18 cellular contexts compared by ENCODE assay signal in genomic region chrX:124042042-124042441, GRCh38.
DNase-seq lines count a peak whose midpoint lies in the region; ATAC-seq and TF ChIP-seq lines count a peak whose summit lies in the region.
"Had no signal": no experiment of that assay in that cellular context is flagged by ENCODE, and none has a peak within 500 bp of the region (broad histone marks: within the 10 kb centered on the region; RNA-seq: fewer than 3 reads in every experiment).

No MANE protein-coding gene starts in this region.

- TF ChIP-seq EP300 in SK-N-SH (IDR thresholded peaks at IDR 0.05; ENCODE audit: borderline replicate concordance in 1 of 2, low read depth in 1 of 2, low read length in 1 of 2): no peak

- no peak for TF ChIP-seq CTCF in SK-N-SH (IDR thresholded peaks at IDR 0.05)

- H3K9me2 ChIP-seq in SK-N-SH: no peaks in the 10 kb centered on the region

- H3K4me3 ChIP-seq in SK-N-SH (ENCODE audit: low read depth in 2 of 2, low read length in 1 of 2): no peak overlapping the region
- H3K4me3 ChIP-seq in naive thymus-derived CD4-positive, alpha-beta T cell (ENCODE audit: low read length): no peak overlapping the region

- no peak overlapping the region for H3K4me3 Mint-ChIP-seq in activated T-cell treated with anti-CD3 and anti-CD28 coated beads, Interleukin-2, amount 50 U/mL, for 72 hours
- H3K4me3 Mint-ChIP-seq in activated T-helper 1 cell treated with anti-CD3 and anti-CD28 coated beads, Interleukin-12 subunit alpha, Interleukin-12 subunit beta, Interleukin-2, Interleukin-4 antibody, amounts not matched to agents 30 ng/mL and 10 ng/mL and 1 ng/mL, durations not matched to agents 14 hours and 24 hours and 36 hours: no peak overlapping the region
- no peak overlapping the region for H3K4me3 Mint-ChIP-seq in naive thymus-derived CD4-positive, alpha-beta T cell

- ATAC-seq in activated T-cell treated with anti-CD3 and anti-CD28 coated beads, Interleukin-2, amount 50 U/mL, for 72 hours (replicated peaks in 1 of 2): no peak
- no peak for ATAC-seq in naive thymus-derived CD4-positive, alpha-beta T cell
- no peak for ATAC-seq in HG03280 (IDR thresholded peaks at IDR 0.05; ENCODE audit: unreplicated experiment)
- ATAC-seq in HG03139 (IDR thresholded peaks at IDR 0.05; ENCODE audit: unreplicated experiment): no peak
- ATAC-seq: HepG2, Right ventricle myocardium inferior had no signal

- H3K4me2 ChIP-seq in SK-N-SH: no peak overlapping the region

- no peak overlapping the region for H3K27ac ChIP-seq in SK-N-SH (ENCODE audit: low read depth in 2 of 2, low read length in 1 of 2)
- H3K27ac ChIP-seq in naive thymus-derived CD4-positive, alpha-beta T cell (ENCODE audit: low read depth, low read length): no peak overlapping the region
- H3K27ac ChIP-seq: C4-2B had no signal

- H3K4me1 ChIP-seq in SK-N-SH (ENCODE audit: control insufficient read depth in 1 of 2, insufficient read depth in 2 of 2, low read depth in 1 of 2, low read length in 1 of 2): no peaks in the 10 kb centered on the region
- peaks cover 0 to 4% of the 10 kb centered on the region in 2 donors for H3K4me1 ChIP-seq in naive thymus-derived CD4-positive, alpha-beta T cell (ENCODE audit: control insufficient read depth in 2 of 2, insufficient read depth in 2 of 2, low read length in 2 of 2)

- no peaks in the 10 kb centered on the region; the same call in 1 of the 2 replicates for H4K20me1 ChIP-seq in SK-N-SH (ENCODE audit: insufficient read depth)

- peak overlapping the region; percentile 7 for H3K27ac Mint-ChIP-seq in activated T-cell treated with anti-CD3 and anti-CD28 coated beads, Interleukin-2, amount 50 U/mL, for 72 hours
- H3K27ac Mint-ChIP-seq in activated T-helper 1 cell treated with anti-CD3 and anti-CD28 coated beads, Interleukin-12 subunit alpha, Interleukin-12 subunit beta, Interleukin-2, Interleukin-4 antibody, amounts not matched to agents 30 ng/mL and 10 ng/mL and 1 ng/mL, durations not matched to agents 14 hours and 24 hours and 36 hours: peak overlapping the region; percentile 35
- H3K27ac Mint-ChIP-seq in naive thymus-derived CD4-positive, alpha-beta T cell: peak overlapping the region in 6 of 9 donors; percentile 14 to 89 (median 58)

- peaks cover 20% of the 10 kb centered on the region for H3K4me1 Mint-ChIP-seq in activated T-cell treated with anti-CD3 and anti-CD28 coated beads, Interleukin-2, amount 50 U/mL, for 72 hours (ENCODE audit: low read depth)
- peaks cover 14% of the 10 kb centered on the region for H3K4me1 Mint-ChIP-seq in activated T-helper 1 cell treated with anti-CD3 and anti-CD28 coated beads, Interleukin-12 subunit alpha, Interleukin-12 subunit beta, Interleukin-2, Interleukin-4 antibody, amounts not matched to agents 30 ng/mL and 10 ng/mL and 1 ng/mL, durations not matched to agents 14 hours and 24 hours and 36 hours (ENCODE audit: low read depth)
- H3K4me1 Mint-ChIP-seq in naive thymus-derived CD4-positive, alpha-beta T cell: peaks cover under 1 to 50% (median 23%) of the 10 kb centered on the region in 7 donors

- H3K9me3 Mint-ChIP-seq in activated T-cell treated with anti-CD3 and anti-CD28 coated beads, Interleukin-2, amount 50 U/mL, for 72 hours: no peaks in the 10 kb centered on the region
- no peaks in the 10 kb centered on the region for H3K9me3 Mint-ChIP-seq in activated T-helper 1 cell treated with anti-CD3 and anti-CD28 coated beads, Interleukin-12 subunit alpha, Interleukin-12 subunit beta, Interleukin-2, Interleukin-4 antibody, amounts not matched to agents 30 ng/mL and 10 ng/mL and 1 ng/mL, durations not matched to agents 14 hours and 24 hours and 36 hours
- no peaks in the 10 kb centered on the region for H3K9me3 Mint-ChIP-seq in naive thymus-derived CD4-positive, alpha-beta T cell

- DNase-seq in activated T-cell treated with anti-CD3 and anti-CD28 coated beads, Interleukin-2, amount 50 U/mL, for 72 hours: no peak
- no peak for DNase-seq in activated T-cell treated with anti-CD3 and anti-CD28 coated beads for 4 hours
- DNase-seq in SK-N-SH: no peak
- no peak for DNase-seq in activated T-helper 1 cell treated with anti-CD3 and anti-CD28 coated beads, Interleukin-12 subunit alpha, Interleukin-12 subunit beta, Interleukin-2, Interleukin-4 antibody, amounts not matched to agents 30 ng/mL and 10 ng/mL and 1 ng/mL, durations not matched to agents 14 hours and 24 hours and 36 hours (ENCODE audit: low spot score)
- no peak for DNase-seq in naive thymus-derived CD4-positive, alpha-beta T cell
- DNase-seq: DMS79 treated with DMSO at 0.1 percent for 48 hours; KG1; NCI-H1417; NCI-H187; NCI-H2107; NCI-H510A; NCI-H748 treated with DMSO at 0.1 percent for 48 hours; NK-92 treated with Interleukin-12 subunit alpha and Interleukin-12 subunit beta, amount 100 ng/mL, for 24 hours had no signal

- peaks cover 4% of the 10 kb centered on the region for H3F3A ChIP-seq in SK-N-SH (replicated peaks; ENCODE audit: insufficient read depth)

- H3K79me2 ChIP-seq in SK-N-SH (ENCODE audit: insufficient read depth): no peaks in the 10 kb centered on the region; the same call in 1 of the 2 replicates

- H3K36me3 Mint-ChIP-seq in activated T-cell treated with anti-CD3 and anti-CD28 coated beads, Interleukin-2, amount 50 U/mL, for 72 hours (ENCODE audit: insufficient read depth in 2 of 2): peaks cover 2 to 13% of the 10 kb centered on the region in 2 donors
- H3K36me3 Mint-ChIP-seq in activated T-helper 1 cell treated with anti-CD3 and anti-CD28 coated beads, Interleukin-12 subunit alpha, Interleukin-12 subunit beta, Interleukin-2, Interleukin-4 antibody, amounts not matched to agents 30 ng/mL and 10 ng/mL and 1 ng/mL, durations not matched to agents 14 hours and 24 hours and 36 hours (ENCODE audit: low read depth): peaks cover 17% of the 10 kb centered on the region
- peaks cover 0 to 11% (median 6%) of the 10 kb centered on the region in 5 donors for H3K36me3 Mint-ChIP-seq in naive thymus-derived CD4-positive, alpha-beta T cell

- WGBS in SK-N-SH (ENCODE audit: low lambda C conversion rate): 6% methylated on average over 1 of the region's 1 CpG

- H3K27me3 ChIP-seq in SK-N-SH (ENCODE audit: insufficient read depth): no peaks in the 10 kb centered on the region
- H3K27me3 ChIP-seq in naive thymus-derived CD4-positive, alpha-beta T cell (ENCODE audit: control insufficient read depth in 2 of 2, insufficient read depth in 2 of 2, low read length in 2 of 2): no peaks in the 10 kb centered on the region

- H3K36me3 ChIP-seq in SK-N-SH (replicated peaks in 1 of 2; ENCODE audit: control insufficient read depth in 1 of 2, insufficient read depth in 2 of 2, low read length in 1 of 2): peaks cover 12 to 32% of the 10 kb centered on the region in 2 experiments
- peaks cover 0 to 3% (median 0%) of the 10 kb centered on the region in 3 experiments for H3K36me3 ChIP-seq in naive thymus-derived CD4-positive, alpha-beta T cell (ENCODE audit: control insufficient read depth in 2 of 3, insufficient read depth in 3 of 3, low read length in 3 of 3)

- no peaks in the 10 kb centered on the region for H3K27me3 Mint-ChIP-seq in activated T-cell treated with anti-CD3 and anti-CD28 coated beads, Interleukin-2, amount 50 U/mL, for 72 hours (ENCODE audit: low read depth)
- H3K27me3 Mint-ChIP-seq in activated T-helper 1 cell treated with anti-CD3 and anti-CD28 coated beads, Interleukin-12 subunit alpha, Interleukin-12 subunit beta, Interleukin-2, Interleukin-4 antibody, amounts not matched to agents 30 ng/mL and 10 ng/mL and 1 ng/mL, durations not matched to agents 14 hours and 24 hours and 36 hours (ENCODE audit: insufficient read depth): no peaks in the 10 kb centered on the region
- H3K27me3 Mint-ChIP-seq in naive thymus-derived CD4-positive, alpha-beta T cell: no peaks in the 10 kb centered on the region

- H3K9me3 ChIP-seq in SK-N-SH: no peaks in the 10 kb centered on the region
- no peaks in the 10 kb centered on the region for H3K9me3 ChIP-seq in naive thymus-derived CD4-positive, alpha-beta T cell (ENCODE audit: control insufficient read depth in 2 of 3, low read length in 3 of 3)

- no peak overlapping the region for H2AFZ ChIP-seq in SK-N-SH (ENCODE audit: low read depth)

- POLR2A ChIA-PET in SK-N-SH (lab: Yijun Ruan, JAX): no interaction called here
- POLR2A ChIA-PET in naive thymus-derived CD4-positive, alpha-beta T cell (lab: Charles Lee): no interaction called here

- TF ChIP-seq RAD21 in SK-N-SH (IDR thresholded peaks at IDR 0.05; ENCODE audit: low read length): no peak

- CTCF ChIA-PET in SK-N-SH (lab: Yijun Ruan, JAX): interaction anchor here (0.7 to 0.9 kb wide), 2 partner anchors 22 to 56 kb away, joined by 3 read pairs; no protein-coding TSS in a partner anchor
- CTCF ChIA-PET in naive thymus-derived CD4-positive, alpha-beta T cell (lab: Charles Lee): no interaction called here

- no peak overlapping the region for H3K9ac ChIP-seq in SK-N-SH

- intact Hi-C loops in activated T-helper 1 cell treated with anti-CD3 and anti-CD28 coated beads, Interleukin-12 subunit alpha, Interleukin-12 subunit beta, Interleukin-2, Interleukin-4 antibody, amounts not matched to agents 30 ng/mL and 10 ng/mL and 1 ng/mL, durations not matched to agents 14 hours and 24 hours and 36 hours (cut with micrococcal nuclease): no loop called here
- intact Hi-C loops in naive thymus-derived CD4-positive, alpha-beta T cell (cut with micrococcal nuclease): loop anchor here in 1 of 2 donors (5.0 to 10.0 kb wide), 2 partner anchors 53 to 210 kb away; no protein-coding TSS in a partner anchor

TF ChIP-seq in SK-N-SH, 30 proteins besides CTCF, POLR2A, EP300 and RAD21:
- TF ChIP-seq POLR2AphosphoS5 (IDR thresholded peaks at IDR 0.05; ENCODE audit: low read depth, low read length): 0 out of 2 replicates have a peak, but pooled peaks have one; percentile 32
- TF ChIP-seq, protein P1, sequence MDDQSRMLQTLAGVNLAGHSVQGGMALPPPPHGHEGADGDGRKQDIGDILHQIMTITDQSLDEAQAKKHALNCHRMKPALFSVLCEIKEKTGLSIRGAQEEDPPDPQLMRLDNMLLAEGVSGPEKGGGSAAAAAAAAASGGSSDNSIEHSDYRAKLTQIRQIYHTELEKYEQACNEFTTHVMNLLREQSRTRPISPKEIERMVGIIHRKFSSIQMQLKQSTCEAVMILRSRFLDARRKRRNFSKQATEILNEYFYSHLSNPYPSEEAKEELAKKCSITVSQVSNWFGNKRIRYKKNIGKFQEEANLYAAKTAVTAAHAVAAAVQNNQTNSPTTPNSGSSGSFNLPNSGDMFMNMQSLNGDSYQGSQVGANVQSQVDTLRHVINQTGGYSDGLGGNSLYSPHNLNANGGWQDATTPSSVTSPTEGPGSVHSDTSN (IDR thresholded peaks at IDR 0.05): peak; percentile 52
- no peak for TF ChIP-seq GATA2 (CRISPR knock-in tag; IDR thresholded peaks at IDR 0.05)
- TF ChIP-seq TCF12 (IDR thresholded peaks at IDR 0.05): peak; percentile 84
- peak; percentile 42; the same call in 1 of the 2 replicates for TF ChIP-seq TEAD4 (IDR thresholded peaks at IDR 0.05; ENCODE audit: borderline replicate concordance, insufficient read depth)
- TF ChIP-seq NFIC (IDR thresholded peaks at IDR 0.05; ENCODE audit: borderline replicate concordance): 0 out of 2 replicates have a peak, but pooled peaks have one; percentile 10
- TF ChIP-seq JUND (IDR thresholded peaks at IDR 0.05): 0 out of 2 replicates have a peak, but pooled peaks have one; percentile 12
- TF ChIP-seq YY1 (IDR thresholded peaks at IDR 0.05; ENCODE audit: low read depth): no peak
- TF ChIP-seq FOSL2 (IDR thresholded peaks at IDR 0.05; ENCODE audit: borderline replicate concordance, low read depth): no peak

Comparison
In these comparisons a context has a peak if more than half of its experiments do, and no peak if none do; other contexts are left out.
1. H3K27ac Mint-ChIP-seq: peak in every context shown above with its lines; median percentile 58 in naive thymus-derived CD4-positive, alpha-beta T cell; 35 in activated T-helper 1 cell treated with anti-CD3 and anti-CD28 coated beads, Interleukin-12 subunit alpha, Interleukin-12 subunit beta, Interleukin-2, Interleukin-4 antibody, amounts not matched to agents 30 ng/mL and 10 ng/mL and 1 ng/mL, durations not matched to agents 14 hours and 24 hours and 36 hours; 7 in activated T-cell treated with anti-CD3 and anti-CD28 coated beads, Interleukin-2, amount 50 U/mL, for 72 hours.